Comparison of ENCODE assay signal across 16 cellular contexts in genomic region chr22:45312415-45312814, GRCh38. TPM values are rescaled to one million over a fixed set of nuclear protein-coding genes. Genes with fewer than 3 reads are reported as not detected.
"Had no signal": no experiment of that assay in that cellular context is flagged by ENCODE, and none has a peak within 500 bp of the region (broad histone marks: within the 10 kb centered on the region; RNA-seq: fewer than 3 reads in every experiment).

No MANE protein-coding gene starts in this region.

- H3K27ac Mint-ChIP-seq: activated CD8-positive, alpha-beta memory T cell treated with anti-CD3 and anti-CD28 coated beads, Interleukin-2, amount 10 ng/mL, durations not matched to agents 7 days and 5 days; stimulated activated naive B cell treated with anti-CD40 and anti-IgM and Interleukin-4, amounts not matched to agents 10 μg/mL and 1 μg/mL and 100 μg/mL, for 72 hours had no signal

- H3K27ac ChIP-seq: colonic mucosa, heart left ventricle, left lung, SK-N-MC, transverse colon had no signal

- H3K9me3 Mint-ChIP-seq: activated T-cell treated with anti-CD3 and anti-CD28 coated beads, Interleukin-2, amount 50 U/mL, for 4 hours; stimulated activated naive B cell treated with anti-CD40 and anti-IgM and Interleukin-4, amounts not matched to agents 10 μg/mL and 1 μg/mL and 100 μg/mL, for 72 hours had no signal

- H3K36me3 ChIP-seq: colonic mucosa, heart left ventricle, left lung, transverse colon had no signal

- H3K4me3 Mint-ChIP-seq: activated CD8-positive, alpha-beta memory T cell treated with anti-CD3 and anti-CD28 coated beads, Interleukin-2, amount 10 ng/mL, durations not matched to agents 7 days and 5 days had no signal

- H3K4me3 ChIP-seq: colonic mucosa, heart left ventricle, left lung, SK-N-MC, transverse colon had no signal

- H3K9me3 ChIP-seq: colonic mucosa, heart left ventricle, left lung, transverse colon had no signal

- ATAC-seq: activated CD8-positive, alpha-beta memory T cell treated with anti-CD3 and anti-CD28 coated beads, Interleukin-2, amount 10 ng/mL, durations not matched to agents 7 days and 5 days; activated T-cell treated with anti-CD3 and anti-CD28 coated beads, Interleukin-2, amount 50 U/mL, for 4 hours; heart left ventricle; left lung; right cardiac atrium; stimulated activated naive B cell treated with anti-CD40 and anti-IgM and Interleukin-4, amounts not matched to agents 10 μg/mL and 1 μg/mL and 100 μg/mL, for 72 hours had no signal

- H3K27me3 Mint-ChIP-seq: activated CD8-positive, alpha-beta memory T cell treated with anti-CD3 and anti-CD28 coated beads, Interleukin-2, amount 10 ng/mL, durations not matched to agents 7 days and 5 days; stimulated activated naive B cell treated with anti-CD40 and anti-IgM and Interleukin-4, amounts not matched to agents 10 μg/mL and 1 μg/mL and 100 μg/mL, for 72 hours had no signal

- H3K27me3 ChIP-seq: colonic mucosa, heart left ventricle, left lung, transverse colon had no signal

- DNase-seq: activated CD4-positive, alpha-beta T cell treated with anti-CD3 and anti-CD28 coated beads for 1 hour; activated CD4-positive, alpha-beta T cell treated with anti-CD3 and anti-CD28 coated beads, Interleukin-2, amount 50 U/mL, for 48 hours; activated CD8-positive, alpha-beta memory T cell treated with anti-CD3 and anti-CD28 coated beads, Interleukin-2, amount 10 ng/mL, durations not matched to agents 7 days and 5 days; activated gamma-delta T cell treated with Interleukin-2 at 50 U/mL for 16 hours; activated T-cell treated with anti-CD3 and anti-CD28 coated beads, Interleukin-2, amount 50 U/mL, for 4 hours; aorta; colonic mucosa; foreskin melanocyte; heart left ventricle; right cardiac atrium; small intestine; stimulated activated naive B cell treated with anti-CD40 and anti-IgM and Interleukin-4, amounts not matched to agents 10 μg/mL and 1 μg/mL and 100 μg/mL, for 72 hours; transverse colon had no signal

RNA-seq across cellular contexts. Expression of gene UPK3A, which starts 27.7 kb away (rescaled TPM):
- total RNA-seq: activated CD8-positive, alpha-beta memory T cell treated with anti-CD3 and anti-CD28 coated beads, Interleukin-2, amount 10 ng/mL, durations not matched to agents 7 days and 5 days; activated T-cell treated with anti-CD3 and anti-CD28 coated beads, Interleukin-2, amount 50 U/mL, for 4 hours; aorta; left lung; right cardiac atrium; subcutaneous adipose tissue had no signal
- polyA plus RNA-seq: aorta, right cardiac atrium had no signal
